17 cellular contexts compared by ENCODE assay signal in the genomic region with DNA sequence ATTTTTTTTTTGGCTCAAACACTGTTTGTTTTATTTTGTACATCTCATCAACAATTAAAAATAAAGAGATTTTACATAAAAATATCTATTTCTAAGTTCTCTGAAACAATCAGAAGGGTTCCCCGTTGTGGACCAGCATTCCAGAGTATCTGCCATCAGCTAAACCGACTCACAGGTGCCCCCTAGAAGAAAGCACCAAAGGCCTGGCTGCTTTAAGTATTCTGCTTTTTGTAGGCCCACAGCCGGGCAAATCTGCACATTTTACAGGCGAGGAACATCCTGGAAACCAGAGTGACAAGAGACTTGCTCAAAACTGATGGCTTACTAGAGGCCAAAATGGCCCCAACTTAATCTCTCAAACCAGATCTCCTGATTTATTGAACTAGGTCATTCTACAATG.
"Had no signal": no experiment of that assay in that cellular context is flagged by ENCODE, and none has a peak within 500 bp of the region (broad histone marks: within the 10 kb centered on the region; RNA-seq: fewer than 3 reads in every experiment).

No MANE protein-coding gene starts in this region.

- H3K9me3 ChIP-seq: body of pancreas, lower lobe of right lung, prostate gland had no signal

- DNase-seq: activated CD4-positive, alpha-beta memory T cell treated with anti-CD3 and anti-CD28 coated beads, Interleukin-2, amount 10 ng/mL, durations not matched to agents 7 days and 5 days; activated CD4-positive, alpha-beta T cell treated with anti-CD3 and anti-CD28 coated beads for 4 hours; activated effector memory CD4-positive, alpha-beta T cell treated with Interleukin-2 at 50 U/mL for 16 hours; activated T-cell treated with anti-CD3 and anti-CD28 coated beads, Interleukin-2, amount 50 U/mL, for 4 hours; body of pancreas; effector memory CD4-positive, alpha-beta T cell; head of caudate nucleus; lower lobe of right lung; right cardiac atrium; stimulated activated CD4-positive, alpha-beta T cell treated with anti-CD3 and anti-CD28 coated beads, Interleukin-4, amount 100 ng/mL, for 4 hours; stimulated activated CD8-positive, alpha-beta memory T cell treated with anti-CD3 and anti-CD28 coated beads, Interleukin-4, amount 100 ng/mL, for 48 hours; stimulated activated naive CD8-positive, alpha-beta T cell treated with anti-CD3 and anti-CD28 coated beads, Interleukin-15, Interleukin-2, amounts not matched to agents 100 U/mL and 50 U/mL, for 24 hours; T-helper 2 cell had no signal

- FAIRE-seq: frontal cortex had no signal

- H3K27ac ChIP-seq: body of pancreas, epithelial cell of prostate, lower lobe of right lung, prostate gland, skin epidermis had no signal

- H3K4me1 ChIP-seq: lower lobe of right lung, prostate gland had no signal

- H3K27me3 ChIP-seq: body of pancreas had no signal

- H3K4me3 ChIP-seq: body of pancreas, lower lobe of right lung, prostate gland, skin epidermis had no signal

- H3K36me3 ChIP-seq: lower lobe of right lung, prostate gland had no signal
